In the genomic region with DNA sequence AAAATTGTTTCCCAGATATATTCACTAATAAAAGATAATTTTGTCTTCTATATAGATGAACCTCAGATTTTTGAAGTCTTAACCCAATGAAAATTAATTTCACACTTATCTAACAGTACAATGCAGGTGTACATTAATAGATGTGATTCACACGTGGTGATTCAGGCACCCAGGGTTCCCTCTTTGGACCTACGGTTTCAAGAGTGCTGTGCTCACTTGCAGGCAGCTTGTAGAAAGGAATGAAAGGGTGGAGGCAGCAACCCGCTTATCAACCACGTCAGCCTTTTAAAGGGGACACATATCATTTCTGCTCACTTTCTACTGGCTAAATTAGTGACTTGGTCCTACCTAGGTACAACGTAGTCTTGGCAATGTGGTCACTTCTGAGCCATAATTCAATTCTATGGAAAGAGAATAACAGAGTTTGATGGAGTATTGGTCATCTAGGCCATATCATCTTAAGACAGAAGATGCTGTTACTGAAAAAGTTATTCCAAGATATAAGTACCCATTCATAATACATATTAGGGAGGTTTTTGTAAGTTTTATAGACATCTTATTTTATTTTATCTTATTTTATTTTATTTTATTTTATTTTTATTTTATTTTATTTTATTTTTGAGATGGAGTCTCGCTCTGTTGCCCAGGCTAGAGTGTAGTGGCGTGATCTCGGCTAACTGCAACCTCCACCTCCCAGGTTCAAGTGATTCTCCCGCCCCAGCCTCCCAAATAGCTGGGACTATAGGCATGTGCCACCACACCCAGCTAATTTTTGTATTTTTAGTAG, we compare ENCODE assay signal across 24 cellular contexts.
DNase-seq lines count a peak whose midpoint lies in the region; ATAC-seq, FAIRE-seq and TF ChIP-seq lines count a peak whose summit lies in the region.
"Had no signal": no experiment of that assay in that cellular context is flagged by ENCODE, and none has a peak within 500 bp of the region (broad histone marks: within the 10 kb centered on the region; RNA-seq: fewer than 3 reads in every experiment).

No MANE protein-coding gene starts in this region.

- FAIRE-seq in A204.1 (lab: Jason Lieb, UNC) = peak; percentile 19
- FAIRE-seq: A549, D721Med had no signal

- ATAC-seq in GM21381 (IDR thresholded peaks at IDR 0.05; ENCODE audit: unreplicated experiment) (no peak), GM21515 (IDR thresholded peaks at IDR 0.05; ENCODE audit: unreplicated experiment) (no peak)
- ATAC-seq: A549 had no signal

- CTCF ChIA-PET in RWPE1 (lab: Yijun Ruan, JAX) = interaction anchor here (7.5 kb wide), 1 partner anchor 44 kb away, joined by 52 read pairs; no protein-coding TSS in a partner anchor

- H3K27ac ChIP-seq in RWPE1 = no peak overlapping the region
- H3K27ac ChIP-seq in epithelial cell of prostate = no peak overlapping the region
- H3K27ac ChIP-seq: A549, HL-60, KMS-11, SK-N-MC had no signal

- TF ChIP-seq CTCF in RWPE1 (conservative IDR thresholded peaks at IDR 0.05; ENCODE audit: low read depth) = no peak

- POLR2A ChIA-PET in RWPE1 (lab: Yijun Ruan, JAX; ENCODE audit: low non-redundant PET) = no interaction called here

- DNase-seq in RWPE1 (ENCODE audit: low spot score) (peak; percentile 30), epithelial cell of prostate (ENCODE audit: low read depth, low spot score) (peak; percentile 46), kidney tubule cell (ENCODE audit: low spot score) (peak; percentile 65), UCSD-AML1 (lab: John Stamatoyannopoulos, UW; ENCODE audit: unreplicated experiment) (no peak), DMS114 treated with DMSO at 0.1 percent for 48 hours (lab: John Stamatoyannopoulos, UW; ENCODE audit: unreplicated experiment) (no peak)
- DNase-seq: EL, H9, HFFc6, MV-4-11, NCI-H1105 treated with DMSO at 0.1 percent for 48 hours, NCI-H1694, NCI-H2081, NCI-H2171, NCI-H446, NCI-H526, SHP77 treated with DMSO at 0.1 percent for 48 hours had no signal

Comparison
In these comparisons a context has a peak if more than half of its experiments do, and no peak if none do; other contexts are left out.
1. DNase-seq: peak in RWPE1 (single experiment), epithelial cell of prostate (single experiment) and kidney tubule cell (single experiment); none in UCSD-AML1 (single experiment) and DMS114 treated with DMSO at 0.1 percent for 48 hours (single experiment).